ENCODE assay signal across 1 cellular context in genomic region chr1:180603223-180603849, GRCh38.
TF ChIP-seq lines count a peak whose summit lies in the region.

No MANE protein-coding gene starts in this region.

TF ChIP-seq in K562, 482 proteins besides CTCF, POLR2A, EP300 and RAD21 (continues in another document):
- no peak for TF ChIP-seq ZNF445 (CRISPR knock-in tag; IDR thresholded peaks at IDR 0.05; ENCODE audit: low read depth)
- TF ChIP-seq HNRNPLL (IDR thresholded peaks at IDR 0.05; ENCODE audit: low read depth, low read length, poor library complexity, severe bottlenecking): no peak
- peak; percentile 80 for TF ChIP-seq TEAD4 (IDR thresholded peaks at IDR 0.05; ENCODE audit: low read length)
- TF ChIP-seq TEAD4 (CRISPR knock-in tag; IDR thresholded peaks at IDR 0.05; ENCODE audit: borderline replicate concordance): no peak
- TF ChIP-seq, protein P1, sequence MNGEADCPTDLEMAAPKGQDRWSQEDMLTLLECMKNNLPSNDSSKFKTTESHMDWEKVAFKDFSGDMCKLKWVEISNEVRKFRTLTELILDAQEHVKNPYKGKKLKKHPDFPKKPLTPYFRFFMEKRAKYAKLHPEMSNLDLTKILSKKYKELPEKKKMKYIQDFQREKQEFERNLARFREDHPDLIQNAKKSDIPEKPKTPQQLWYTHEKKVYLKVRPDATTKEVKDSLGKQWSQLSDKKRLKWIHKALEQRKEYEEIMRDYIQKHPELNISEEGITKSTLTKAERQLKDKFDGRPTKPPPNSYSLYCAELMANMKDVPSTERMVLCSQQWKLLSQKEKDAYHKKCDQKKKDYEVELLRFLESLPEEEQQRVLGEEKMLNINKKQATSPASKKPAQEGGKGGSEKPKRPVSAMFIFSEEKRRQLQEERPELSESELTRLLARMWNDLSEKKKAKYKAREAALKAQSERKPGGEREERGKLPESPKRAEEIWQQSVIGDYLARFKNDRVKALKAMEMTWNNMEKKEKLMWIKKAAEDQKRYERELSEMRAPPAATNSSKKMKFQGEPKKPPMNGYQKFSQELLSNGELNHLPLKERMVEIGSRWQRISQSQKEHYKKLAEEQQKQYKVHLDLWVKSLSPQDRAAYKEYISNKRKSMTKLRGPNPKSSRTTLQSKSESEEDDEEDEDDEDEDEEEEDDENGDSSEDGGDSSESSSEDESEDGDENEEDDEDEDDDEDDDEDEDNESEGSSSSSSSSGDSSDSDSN (IDR thresholded peaks at IDR 0.05; ENCODE audit: borderline replicate concordance in 1 of 2, low read depth in 2 of 2, low read length in 2 of 2): peak in 1 of 2 experiments; percentile 71; a peak in 1 of 4 replicates
- no peak for TF ChIP-seq MAFF (IDR thresholded peaks at IDR 0.05; ENCODE audit: low read length)
- TF ChIP-seq CHD4 (IDR thresholded peaks at IDR 0.05; ENCODE audit: insufficient read depth, insufficient replicate concordance, low read depth, low read length, poor library complexity, severe bottlenecking): no peak
- no peak for TF ChIP-seq HES1 (IDR thresholded peaks at IDR 0.05; ENCODE audit: low read depth)
- 0 out of 2 replicates have a peak, but pooled peaks have one; percentile 33 for TF ChIP-seq PML (IDR thresholded peaks at IDR 0.05; ENCODE audit: low read length)
- no peak for TF ChIP-seq ETV6 (IDR thresholded peaks at IDR 0.05; ENCODE audit: borderline replicate concordance in 1 of 2, low read depth in 2 of 2, low read length in 1 of 2)
- TF ChIP-seq ETV6 (CRISPR knock-in tag; IDR thresholded peaks at IDR 0.05; ENCODE audit: borderline replicate concordance): no peak
- no peak for TF ChIP-seq CBX8 (IDR thresholded peaks at IDR 0.05; ENCODE audit: borderline replicate concordance, extremely low read depth, low read depth, low read length, poor library complexity, severe bottlenecking)
- TF ChIP-seq, protein P2, sequence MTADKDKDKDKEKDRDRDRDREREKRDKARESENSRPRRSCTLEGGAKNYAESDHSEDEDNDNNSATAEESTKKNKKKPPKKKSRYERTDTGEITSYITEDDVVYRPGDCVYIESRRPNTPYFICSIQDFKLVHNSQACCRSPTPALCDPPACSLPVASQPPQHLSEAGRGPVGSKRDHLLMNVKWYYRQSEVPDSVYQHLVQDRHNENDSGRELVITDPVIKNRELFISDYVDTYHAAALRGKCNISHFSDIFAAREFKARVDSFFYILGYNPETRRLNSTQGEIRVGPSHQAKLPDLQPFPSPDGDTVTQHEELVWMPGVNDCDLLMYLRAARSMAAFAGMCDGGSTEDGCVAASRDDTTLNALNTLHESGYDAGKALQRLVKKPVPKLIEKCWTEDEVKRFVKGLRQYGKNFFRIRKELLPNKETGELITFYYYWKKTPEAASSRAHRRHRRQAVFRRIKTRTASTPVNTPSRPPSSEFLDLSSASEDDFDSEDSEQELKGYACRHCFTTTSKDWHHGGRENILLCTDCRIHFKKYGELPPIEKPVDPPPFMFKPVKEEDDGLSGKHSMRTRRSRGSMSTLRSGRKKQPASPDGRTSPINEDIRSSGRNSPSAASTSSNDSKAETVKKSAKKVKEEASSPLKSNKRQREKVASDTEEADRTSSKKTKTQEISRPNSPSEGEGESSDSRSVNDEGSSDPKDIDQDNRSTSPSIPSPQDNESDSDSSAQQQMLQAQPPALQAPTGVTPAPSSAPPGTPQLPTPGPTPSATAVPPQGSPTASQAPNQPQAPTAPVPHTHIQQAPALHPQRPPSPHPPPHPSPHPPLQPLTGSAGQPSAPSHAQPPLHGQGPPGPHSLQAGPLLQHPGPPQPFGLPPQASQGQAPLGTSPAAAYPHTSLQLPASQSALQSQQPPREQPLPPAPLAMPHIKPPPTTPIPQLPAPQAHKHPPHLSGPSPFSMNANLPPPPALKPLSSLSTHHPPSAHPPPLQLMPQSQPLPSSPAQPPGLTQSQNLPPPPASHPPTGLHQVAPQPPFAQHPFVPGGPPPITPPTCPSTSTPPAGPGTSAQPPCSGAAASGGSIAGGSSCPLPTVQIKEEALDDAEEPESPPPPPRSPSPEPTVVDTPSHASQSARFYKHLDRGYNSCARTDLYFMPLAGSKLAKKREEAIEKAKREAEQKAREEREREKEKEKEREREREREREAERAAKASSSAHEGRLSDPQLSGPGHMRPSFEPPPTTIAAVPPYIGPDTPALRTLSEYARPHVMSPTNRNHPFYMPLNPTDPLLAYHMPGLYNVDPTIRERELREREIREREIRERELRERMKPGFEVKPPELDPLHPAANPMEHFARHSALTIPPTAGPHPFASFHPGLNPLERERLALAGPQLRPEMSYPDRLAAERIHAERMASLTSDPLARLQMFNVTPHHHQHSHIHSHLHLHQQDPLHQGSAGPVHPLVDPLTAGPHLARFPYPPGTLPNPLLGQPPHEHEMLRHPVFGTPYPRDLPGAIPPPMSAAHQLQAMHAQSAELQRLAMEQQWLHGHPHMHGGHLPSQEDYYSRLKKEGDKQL (CRISPR knock-in tag; IDR thresholded peaks at IDR 0.05; ENCODE audit: borderline replicate concordance): no peak
- no peak for TF ChIP-seq ETV5 (CRISPR knock-in tag; IDR thresholded peaks at IDR 0.05; ENCODE audit: low read depth)
- TF ChIP-seq RAD51 (IDR thresholded peaks at IDR 0.05; ENCODE audit: borderline replicate concordance, low read depth): no peak
- TF ChIP-seq KDM1A (IDR thresholded peaks at IDR 0.05): 0 out of 4 replicates have a peak, but pooled peaks of 1 of the 2 experiments have one; percentile 19
- TF ChIP-seq CXXC5 (CRISPR knock-in tag; IDR thresholded peaks at IDR 0.05): peak; percentile 36
- TF ChIP-seq, protein P3, sequence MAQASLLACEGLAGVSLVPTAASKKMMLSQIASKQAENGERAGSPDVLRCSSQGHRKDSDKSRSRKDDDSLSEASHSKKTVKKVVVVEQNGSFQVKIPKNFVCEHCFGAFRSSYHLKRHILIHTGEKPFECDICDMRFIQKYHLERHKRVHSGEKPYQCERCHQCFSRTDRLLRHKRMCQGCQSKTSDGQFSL (CRISPR knock-in tag; IDR thresholded peaks at IDR 0.05): no peak
- TF ChIP-seq, protein P3 (tag; IDR thresholded peaks at IDR 0.05): 0 out of 4 replicates have a peak, but pooled peaks of 1 of the 2 experiments have one; percentile 43
- TF ChIP-seq FOXP1 (CRISPR knock-in tag; IDR thresholded peaks at IDR 0.05): 0 out of 2 replicates have a peak, but pooled peaks have one; percentile 59
- 0 out of 2 replicates have a peak, but pooled peaks have one; percentile 22 for TF ChIP-seq LEF1 (IDR thresholded peaks at IDR 0.05)
- peak; percentile 66; the same call in 1 of the 2 replicates for TF ChIP-seq NCOR1 (IDR thresholded peaks at IDR 0.05)
- 0 out of 2 replicates have a peak, but pooled peaks have one; percentile 32 for TF ChIP-seq ATF7 (IDR thresholded peaks at IDR 0.05)
- TF ChIP-seq, protein P4, sequence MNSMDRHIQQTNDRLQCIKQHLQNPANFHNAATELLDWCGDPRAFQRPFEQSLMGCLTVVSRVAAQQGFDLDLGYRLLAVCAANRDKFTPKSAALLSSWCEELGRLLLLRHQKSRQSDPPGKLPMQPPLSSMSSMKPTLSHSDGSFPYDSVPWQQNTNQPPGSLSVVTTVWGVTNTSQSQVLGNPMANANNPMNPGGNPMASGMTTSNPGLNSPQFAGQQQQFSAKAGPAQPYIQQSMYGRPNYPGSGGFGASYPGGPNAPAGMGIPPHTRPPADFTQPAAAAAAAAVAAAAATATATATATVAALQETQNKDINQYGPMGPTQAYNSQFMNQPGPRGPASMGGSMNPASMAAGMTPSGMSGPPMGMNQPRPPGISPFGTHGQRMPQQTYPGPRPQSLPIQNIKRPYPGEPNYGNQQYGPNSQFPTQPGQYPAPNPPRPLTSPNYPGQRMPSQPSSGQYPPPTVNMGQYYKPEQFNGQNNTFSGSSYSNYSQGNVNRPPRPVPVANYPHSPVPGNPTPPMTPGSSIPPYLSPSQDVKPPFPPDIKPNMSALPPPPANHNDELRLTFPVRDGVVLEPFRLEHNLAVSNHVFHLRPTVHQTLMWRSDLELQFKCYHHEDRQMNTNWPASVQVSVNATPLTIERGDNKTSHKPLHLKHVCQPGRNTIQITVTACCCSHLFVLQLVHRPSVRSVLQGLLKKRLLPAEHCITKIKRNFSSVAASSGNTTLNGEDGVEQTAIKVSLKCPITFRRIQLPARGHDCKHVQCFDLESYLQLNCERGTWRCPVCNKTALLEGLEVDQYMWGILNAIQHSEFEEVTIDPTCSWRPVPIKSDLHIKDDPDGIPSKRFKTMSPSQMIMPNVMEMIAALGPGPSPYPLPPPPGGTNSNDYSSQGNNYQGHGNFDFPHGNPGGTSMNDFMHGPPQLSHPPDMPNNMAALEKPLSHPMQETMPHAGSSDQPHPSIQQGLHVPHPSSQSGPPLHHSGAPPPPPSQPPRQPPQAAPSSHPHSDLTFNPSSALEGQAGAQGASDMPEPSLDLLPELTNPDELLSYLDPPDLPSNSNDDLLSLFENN (IDR thresholded peaks at IDR 0.05; ENCODE audit: low read depth in 2 of 2, low read length in 2 of 2): peak in 1 of 2 experiments; percentile 30; a peak in 1 of 4 replicates
- TF ChIP-seq DPF2 (IDR thresholded peaks at IDR 0.05): peak; percentile 72
- TF ChIP-seq CBX3 (IDR thresholded peaks at IDR 0.05; ENCODE audit: borderline replicate concordance in 1 of 2, low read length in 2 of 2): 0 out of 3 replicates have a peak, but pooled peaks of 1 of the 2 experiments have one; percentile 70
- peak; percentile 75 for TF ChIP-seq ZNF592 (IDR thresholded peaks at IDR 0.05)
- peak; percentile 40; the same call in 1 of the 2 replicates for TF ChIP-seq CTBP1 (IDR thresholded peaks at IDR 0.05; ENCODE audit: borderline replicate concordance)
- TF ChIP-seq SNRNP70 (optimal IDR thresholded peaks at IDR 0.05; ENCODE audit: low read depth, low read length): no peak
- TF ChIP-seq, protein P5, sequence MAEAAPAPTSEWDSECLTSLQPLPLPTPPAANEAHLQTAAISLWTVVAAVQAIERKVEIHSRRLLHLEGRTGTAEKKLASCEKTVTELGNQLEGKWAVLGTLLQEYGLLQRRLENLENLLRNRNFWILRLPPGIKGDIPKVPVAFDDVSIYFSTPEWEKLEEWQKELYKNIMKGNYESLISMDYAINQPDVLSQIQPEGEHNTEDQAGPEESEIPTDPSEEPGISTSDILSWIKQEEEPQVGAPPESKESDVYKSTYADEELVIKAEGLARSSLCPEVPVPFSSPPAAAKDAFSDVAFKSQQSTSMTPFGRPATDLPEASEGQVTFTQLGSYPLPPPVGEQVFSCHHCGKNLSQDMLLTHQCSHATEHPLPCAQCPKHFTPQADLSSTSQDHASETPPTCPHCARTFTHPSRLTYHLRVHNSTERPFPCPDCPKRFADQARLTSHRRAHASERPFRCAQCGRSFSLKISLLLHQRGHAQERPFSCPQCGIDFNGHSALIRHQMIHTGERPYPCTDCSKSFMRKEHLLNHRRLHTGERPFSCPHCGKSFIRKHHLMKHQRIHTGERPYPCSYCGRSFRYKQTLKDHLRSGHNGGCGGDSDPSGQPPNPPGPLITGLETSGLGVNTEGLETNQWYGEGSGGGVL (CRISPR knock-in tag; IDR thresholded peaks at IDR 0.05): no peak
- TF ChIP-seq BCLAF1 (IDR thresholded peaks at IDR 0.05; ENCODE audit: borderline replicate concordance in 1 of 2, control insufficient read depth in 1 of 2, low read depth in 2 of 2, low read length in 1 of 2): 0 out of 4 replicates have a peak, but pooled peaks of 1 of the 2 experiments have one; percentile 42
